In the genomic region with DNA sequence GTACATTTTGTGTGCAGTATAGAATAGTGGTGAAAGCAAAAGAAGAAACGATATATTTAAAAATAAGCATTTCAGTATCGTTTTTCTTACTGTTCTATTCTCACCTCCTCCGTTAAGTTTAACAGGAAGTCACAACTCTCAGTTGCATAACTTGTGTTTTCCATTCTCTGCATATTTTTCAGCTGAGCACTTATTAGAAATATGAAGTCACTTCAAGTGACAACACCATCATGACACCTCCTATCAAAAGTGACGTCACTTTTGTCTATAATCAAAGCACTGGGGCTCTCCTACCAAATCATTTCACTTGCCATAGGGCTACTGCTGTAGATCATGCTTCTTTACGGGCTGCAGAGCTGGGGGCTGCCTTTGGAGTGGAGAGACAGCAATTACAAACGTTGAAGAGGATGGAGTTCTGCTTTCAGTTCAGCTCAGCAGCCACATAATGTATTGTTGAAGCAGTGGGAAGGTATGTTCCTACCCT, we compare ENCODE assay signal across 8 cellular contexts. TPM values are rescaled to one million over a fixed set of nuclear protein-coding genes. Genes with fewer than 3 reads are reported as not detected.
A peak's percentile ranks its signal among the peaks of the same experiment; 100 is the strongest.
DNase-seq lines count a peak whose midpoint lies in the region; ATAC-seq and TF ChIP-seq lines count a peak whose summit lies in the region.

No MANE protein-coding gene starts in this region.

- in situ Hi-C loops in GM13977 (cut with MboI; ENCODE audit: low pct_unique_long_range_greater_than_20kb, low sequenced_read_pairs, unreplicated experiment), result no loop called here

- no peaks in the 10 kb centered on the region for H3K9me3 ChIP-seq in thoracic aorta

- no peaks in the 10 kb centered on the region for H3K36me3 ChIP-seq in thoracic aorta

- peak overlapping the region; percentile 17 for H3K27ac ChIP-seq in angular gyrus (ENCODE audit: low read depth, low read length)
- no peak overlapping the region for H3K27ac ChIP-seq in thoracic aorta

- no peak overlapping the region for H3K27ac Mint-ChIP-seq in endothelial cell (ENCODE audit: unreplicated experiment)

- TF ChIP-seq CTCF in GM13977 (IDR thresholded peaks at IDR 0.05; ENCODE audit: extremely low read depth, insufficient read depth, missing control alignments) (no peak), thoracic aorta (IDR thresholded peaks at IDR 0.05) (no peak), endothelial cell (IDR thresholded peaks at IDR 0.05; ENCODE audit: unreplicated experiment) (no peak)

- H3K9me3 Mint-ChIP-seq in endothelial cell (ENCODE audit: unreplicated experiment), result no peaks in the 10 kb centered on the region

- no peak overlapping the region for H3K4me3 Mint-ChIP-seq in endothelial cell (ENCODE audit: unreplicated experiment)

- H3K4me1 Mint-ChIP-seq in endothelial cell (ENCODE audit: unreplicated experiment), result no peaks in the 10 kb centered on the region

- DNase-seq in GM13977 (ENCODE audit: low spot score), result peak; percentile 43
- DNase-seq in thoracic aorta (ENCODE audit: low spot score), result no peak
- DNase-seq in DMS 273 treated with DMSO at 0.1 percent for 48 hours (lab: John Stamatoyannopoulos, UW), result no peak
- no peak for DNase-seq in endothelial cell (ENCODE audit: low spot score)
- DNase-seq in NCI-H146 treated with DMSO at 0.1 percent for 48 hours (lab: John Stamatoyannopoulos, UW; ENCODE audit: unreplicated experiment), result no peak

- peaks cover 0 to 4% of the 10 kb centered on the region in 2 donors for H3K4me1 ChIP-seq in thoracic aorta (ENCODE audit: control insufficient read depth in 1 of 2, low read depth in 2 of 2)

- peak; percentile 66 for ATAC-seq in GM21515 (IDR thresholded peaks at IDR 0.05; ENCODE audit: unreplicated experiment)
- peak; percentile 64 for ATAC-seq in HG03571 (IDR thresholded peaks at IDR 0.05; ENCODE audit: unreplicated experiment)
- no peak for ATAC-seq in thoracic aorta (ENCODE audit: insufficient number of reproducible peaks, low FRiP score, low read depth)

- no peaks in the 10 kb centered on the region for H3K36me3 Mint-ChIP-seq in endothelial cell (ENCODE audit: low read depth, unreplicated experiment)

- H3K4me3 ChIP-seq in thoracic aorta, result peak overlapping the region; percentile 39

- no peaks in the 10 kb centered on the region for H3K27me3 ChIP-seq in thoracic aorta (replicated peaks; ENCODE audit: insufficient read depth)

- H3K27me3 Mint-ChIP-seq in endothelial cell (ENCODE audit: unreplicated experiment), result no peaks in the 10 kb centered on the region

RNA-seq across cellular contexts. Expression of a gene that starts 36.3 kb away (rescaled TPM):
- total RNA-seq in thoracic aorta (1 to 10 TPM; 2.7 to 6.6 TPM), endothelial cell (ENCODE audit: unreplicated experiment) (1.1 TPM)
